1 cellular context compared by ENCODE assay signal in the genomic region with DNA sequence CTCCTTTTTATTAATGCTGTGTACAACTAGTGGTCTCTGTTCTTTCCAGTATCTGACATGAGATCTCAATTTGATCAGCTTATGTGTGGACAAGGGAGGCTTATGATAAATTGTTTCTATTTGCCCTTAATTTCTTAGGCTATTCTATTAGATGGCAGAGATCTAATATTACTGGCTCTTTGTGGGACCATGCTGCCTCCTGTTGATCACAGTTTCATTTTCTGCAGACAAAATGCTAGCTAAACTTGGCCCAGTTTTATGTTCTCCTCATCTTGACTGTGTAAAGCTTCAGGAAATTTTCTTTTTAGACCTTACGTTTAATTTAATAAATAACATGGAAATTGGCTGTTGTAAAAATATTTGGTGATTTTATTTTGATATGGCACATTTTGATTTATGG.
TF ChIP-seq lines count a peak whose summit lies in the region.

No MANE protein-coding gene starts in this region.

TF ChIP-seq in H1, 55 proteins besides CTCF, POLR2A, EP300 and RAD21:
- TF ChIP-seq KDM5A (IDR thresholded peaks at IDR 0.05; ENCODE audit: low read length), result no peak
- no peak for TF ChIP-seq YY1 (IDR thresholded peaks at IDR 0.05; ENCODE audit: low read depth, low read length)
- no peak for TF ChIP-seq POU5F1 (IDR thresholded peaks at IDR 0.05; ENCODE audit: low read depth, low read length)
- no peak for TF ChIP-seq RFX5 (IDR thresholded peaks at IDR 0.05; ENCODE audit: borderline replicate concordance, low read depth, low read length)
- no peak for TF ChIP-seq BRCA1 (IDR thresholded peaks at IDR 0.05; ENCODE audit: low read depth, low read length)
- no peak for TF ChIP-seq SP1 (IDR thresholded peaks at IDR 0.05; ENCODE audit: low read depth, low read length)
- TF ChIP-seq TEAD4 (IDR thresholded peaks at IDR 0.05; ENCODE audit: low read depth, low read length), result no peak
- TF ChIP-seq CREB1 (IDR thresholded peaks at IDR 0.05), result no peak
- no peak for TF ChIP-seq NANOG (IDR thresholded peaks at IDR 0.05; ENCODE audit: insufficient read depth, low read depth, low read length, poor library complexity, severe bottlenecking)
- TF ChIP-seq SIX5 (IDR thresholded peaks at IDR 0.05; ENCODE audit: low read depth, low read length), result no peak
- TF ChIP-seq TAF1 (IDR thresholded peaks at IDR 0.05; ENCODE audit: low read depth, low read length), result no peak
- no peak for TF ChIP-seq SRF (IDR thresholded peaks at IDR 0.05; ENCODE audit: low read depth, low read length)
- no peak for TF ChIP-seq BCL11A (IDR thresholded peaks at IDR 0.05; ENCODE audit: low read depth in 2 of 2, low read length in 2 of 2)
- TF ChIP-seq HDAC6 (IDR thresholded peaks at IDR 0.05; ENCODE audit: low read depth, low read length), result no peak
- TF ChIP-seq, protein P1, sequence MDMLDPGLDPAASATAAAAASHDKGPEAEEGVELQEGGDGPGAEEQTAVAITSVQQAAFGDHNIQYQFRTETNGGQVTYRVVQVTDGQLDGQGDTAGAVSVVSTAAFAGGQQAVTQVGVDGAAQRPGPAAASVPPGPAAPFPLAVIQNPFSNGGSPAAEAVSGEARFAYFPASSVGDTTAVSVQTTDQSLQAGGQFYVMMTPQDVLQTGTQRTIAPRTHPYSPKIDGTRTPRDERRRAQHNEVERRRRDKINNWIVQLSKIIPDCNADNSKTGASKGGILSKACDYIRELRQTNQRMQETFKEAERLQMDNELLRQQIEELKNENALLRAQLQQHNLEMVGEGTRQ (IDR thresholded peaks at IDR 0.05; ENCODE audit: low read length), result no peak
- TF ChIP-seq RXRA (IDR thresholded peaks at IDR 0.05; ENCODE audit: insufficient read depth, low read depth, low read length), result no peak
- TF ChIP-seq KDM1A (IDR thresholded peaks at IDR 0.05; ENCODE audit: borderline replicate concordance, low read length), result no peak
- TF ChIP-seq SAP30 (IDR thresholded peaks at IDR 0.05; ENCODE audit: insufficient read depth, insufficient replicate concordance, low read length), result no peak
- no peak for TF ChIP-seq CHD1 (IDR thresholded peaks at IDR 0.05; ENCODE audit: low read depth, low read length)
